22 cellular contexts compared by ENCODE assay signal in the genomic region with DNA sequence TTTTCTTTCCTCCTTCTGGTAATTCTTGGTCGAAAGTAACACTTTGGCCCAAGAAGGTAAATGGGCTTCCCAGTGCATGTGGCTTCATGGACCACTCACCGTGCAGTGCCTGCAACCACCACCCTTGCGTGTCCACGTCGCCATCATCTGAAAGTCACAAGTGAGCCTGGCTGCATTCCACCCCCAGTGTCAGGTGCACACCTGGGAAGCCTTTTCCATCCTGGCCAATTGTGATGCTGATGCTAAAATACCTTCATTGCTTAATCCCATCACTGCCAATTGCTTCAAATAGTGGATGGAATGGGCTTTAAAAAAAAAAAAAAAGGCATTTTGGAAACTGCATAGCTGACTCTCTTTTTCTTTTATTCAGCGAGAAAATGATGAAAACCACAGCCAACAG.
"Had no signal": no experiment of that assay in that cellular context is flagged by ENCODE, and none has a peak within 500 bp of the region (broad histone marks: within the 10 kb centered on the region; RNA-seq: fewer than 3 reads in every experiment).

No MANE protein-coding gene starts in this region.

- ATAC-seq: body of pancreas had no signal

- H3K9me3 ChIP-seq: ascending aorta, body of pancreas had no signal

- H3K9me3 Mint-ChIP-seq: activated B cell treated with CpG ODN at 0.5 μM for 24 hours; activated CD4-positive, alpha-beta memory T cell treated with anti-CD3 and anti-CD28 coated beads for 36 hours; activated CD4-positive, alpha-beta T cell treated with anti-CD3 and anti-CD28 coated beads, Interleukin-2, amount 10 ng/mL, durations not matched to agents 24 days and 14 days; activated naive CD4-positive, alpha-beta T cell treated with anti-CD3 and anti-CD28 coated beads, Interleukin-2, amount 50 U/mL, for 24 hours; activated T-helper 2 cell treated with anti-CD3 and anti-CD28 coated beads, Interferon-gamma antibody, Interleukin-2, Interleukin-4, amounts not matched to agents 10 μg/mL and 5 μg/mL and 100 μg/mL, durations not matched to agents 14 hours and 24 hours and 36 hours; T-helper 1 cell treated with Interleukin-12 subunit alpha and Interleukin-12 subunit beta and Interleukin-4 antibody, amounts not matched to agents 30 μg/mL and 1 μg/mL, for 36 hours had no signal

- H3K36me3 Mint-ChIP-seq: activated CD4-positive, alpha-beta memory T cell treated with anti-CD3 and anti-CD28 coated beads for 36 hours; activated naive CD4-positive, alpha-beta T cell treated with anti-CD3 and anti-CD28 coated beads, Interleukin-2, amount 50 U/mL, for 24 hours had no signal

- H3K4me1 Mint-ChIP-seq: activated B cell treated with CpG ODN at 0.5 μM for 24 hours; activated CD4-positive, alpha-beta T cell treated with anti-CD3 and anti-CD28 coated beads, Interleukin-2, amount 10 ng/mL, durations not matched to agents 24 days and 14 days; activated naive CD4-positive, alpha-beta T cell treated with anti-CD3 and anti-CD28 coated beads, Interleukin-2, amount 50 U/mL, for 24 hours had no signal

- DNase-seq: activated B cell treated with CpG ODN at 0.5 μM for 24 hours; activated CD4-positive, alpha-beta memory T cell treated with anti-CD3 and anti-CD28 coated beads for 36 hours; activated CD4-positive, alpha-beta T cell treated with anti-CD3 and anti-CD28 coated beads for 1 hour; activated CD4-positive, alpha-beta T cell treated with anti-CD3 and anti-CD28 coated beads, Interleukin-2, amount 10 ng/mL, durations not matched to agents 24 days and 14 days; activated gamma-delta T cell treated with Interleukin-2 at 50 U/mL for 16 hours; activated T-cell treated with anti-CD3 and anti-CD28 coated beads for 4 hours; activated T-cell treated with anti-CD3 and anti-CD28 coated beads, Interleukin-2, amount 50 U/mL, for 48 hours; body of pancreas; central memory CD4-positive, alpha-beta T cell; NCI-H1092; NCI-H1417; NCI-H1930; NCI-H2107; NCI-H2171 treated with DMSO at 0.1 percent for 48 hours; NCI-H345; NCI-H510A treated with DMSO at 0.1 percent for 48 hours; PC-9; SHP77 treated with DMSO at 0.1 percent for 48 hours had no signal

- H3K27ac ChIP-seq: ascending aorta, body of pancreas, PC-9 had no signal

- H3K27me3 Mint-ChIP-seq: activated B cell treated with CpG ODN at 0.5 μM for 24 hours; activated CD4-positive, alpha-beta memory T cell treated with anti-CD3 and anti-CD28 coated beads for 36 hours had no signal

- H3K36me3 ChIP-seq: ascending aorta had no signal

- H3K4me1 ChIP-seq: ascending aorta, body of pancreas had no signal

- H3K27me3 ChIP-seq: ascending aorta, body of pancreas had no signal

- H3K27ac Mint-ChIP-seq: activated B cell treated with CpG ODN at 0.5 μM for 24 hours; activated CD4-positive, alpha-beta memory T cell treated with anti-CD3 and anti-CD28 coated beads for 36 hours; activated CD4-positive, alpha-beta T cell treated with anti-CD3 and anti-CD28 coated beads, Interleukin-2, amount 10 ng/mL, durations not matched to agents 24 days and 14 days; activated naive CD4-positive, alpha-beta T cell treated with anti-CD3 and anti-CD28 coated beads, Interleukin-2, amount 50 U/mL, for 24 hours; activated T-helper 2 cell treated with anti-CD3 and anti-CD28 coated beads, Interferon-gamma antibody, Interleukin-2, Interleukin-4, amounts not matched to agents 10 μg/mL and 5 μg/mL and 100 μg/mL, durations not matched to agents 14 hours and 24 hours and 36 hours; T-helper 1 cell treated with Interleukin-12 subunit alpha and Interleukin-12 subunit beta and Interleukin-4 antibody, amounts not matched to agents 30 μg/mL and 1 μg/mL, for 36 hours had no signal

- H3K4me3 Mint-ChIP-seq: activated B cell treated with CpG ODN at 0.5 μM for 24 hours; activated CD4-positive, alpha-beta memory T cell treated with anti-CD3 and anti-CD28 coated beads for 36 hours; activated CD4-positive, alpha-beta T cell treated with anti-CD3 and anti-CD28 coated beads, Interleukin-2, amount 10 ng/mL, durations not matched to agents 24 days and 14 days; activated naive CD4-positive, alpha-beta T cell treated with anti-CD3 and anti-CD28 coated beads, Interleukin-2, amount 50 U/mL, for 24 hours; T-helper 1 cell treated with Interleukin-12 subunit alpha and Interleukin-12 subunit beta and Interleukin-4 antibody, amounts not matched to agents 30 μg/mL and 1 μg/mL, for 36 hours had no signal

- H3K4me3 ChIP-seq: ascending aorta, body of pancreas, PC-9 had no signal
